9 cellular contexts compared by ENCODE assay signal in genomic region chr9:120891255-120891954, GRCh38. TPM values are rescaled to one million over a fixed set of nuclear protein-coding genes. Genes with fewer than 3 reads are reported as not detected.
DNase-seq lines count a peak whose midpoint lies in the region; ATAC-seq and TF ChIP-seq lines count a peak whose summit lies in the region.
"Had no signal": no experiment of that assay in that cellular context is flagged by ENCODE, and none has a peak within 500 bp of the region (broad histone marks: within the 10 kb centered on the region; RNA-seq: fewer than 3 reads in every experiment).

No MANE protein-coding gene starts in this region.

- H3K9me3 ChIP-seq in CD8-positive, alpha-beta T cell (ENCODE audit: low read length), result no peaks in the 10 kb centered on the region
- H3K9me3 ChIP-seq in SJCRH30 (replicated peaks), result no peaks in the 10 kb centered on the region

- CTCF ChIA-PET in CD8-positive, alpha-beta T cell (lab: Charles Lee), result interaction anchor here (1.0 to 7.3 kb wide), 10 partner anchors 12 to 45 kb away, joined by 3 to 39 read pairs (median 5); no protein-coding TSS in a partner anchor

- H3K4me3 ChIP-seq in CD8-positive, alpha-beta T cell (ENCODE audit: low read depth, low read length), result peak overlapping the region; percentile 10
- no peak overlapping the region for H3K4me3 ChIP-seq in SJCRH30

- peaks cover 59% of the 10 kb centered on the region for H3K4me1 Mint-ChIP-seq in CD8-positive, alpha-beta T cell (ENCODE audit: low read depth)
- H3K4me1 Mint-ChIP-seq in naive thymus-derived CD8-positive, alpha-beta T cell, result peaks cover 29 to 82% (median 69%) of the 10 kb centered on the region in 4 donors

- no peak for TF ChIP-seq CTCF in CD8-positive, alpha-beta T cell (IDR thresholded peaks at IDR 0.05)

- no peaks in the 10 kb centered on the region for H3K9me3 Mint-ChIP-seq in CD8-positive, alpha-beta T cell
- peaks cover 0 to 8% (median 0%) of the 10 kb centered on the region in 9 donors for H3K9me3 Mint-ChIP-seq in naive thymus-derived CD8-positive, alpha-beta T cell

- H3K27ac Mint-ChIP-seq in CD8-positive, alpha-beta T cell, result peak overlapping the region; percentile 99
- peak overlapping the region; percentile 90 to 99 (median 98) for H3K27ac Mint-ChIP-seq in naive thymus-derived CD8-positive, alpha-beta T cell

- H3K27ac ChIP-seq in CD8-positive, alpha-beta T cell (ENCODE audit: low read depth, low read length), result peak overlapping the region; percentile 68
- peak overlapping the region; percentile 51 for H3K27ac ChIP-seq in SJCRH30

- H3K4me1 ChIP-seq in CD8-positive, alpha-beta T cell (ENCODE audit: insufficient read depth, low read length), result peaks cover 67% of the 10 kb centered on the region
- H3K4me1 ChIP-seq in SJCRH30, result peaks cover 25% of the 10 kb centered on the region

- peak overlapping the region; percentile 20 for H3K4me3 Mint-ChIP-seq in CD8-positive, alpha-beta T cell
- H3K4me3 Mint-ChIP-seq in naive thymus-derived CD8-positive, alpha-beta T cell, result peak overlapping the region; percentile 58 to 83 (median 76)

- peak in 6 of 7 experiments; percentile 52 to 81 (median 73) for DNase-seq in CD8-positive, alpha-beta T cell
- peak; percentile 38 to 44 for DNase-seq in SJCRH30
- peak; percentile 86 for DNase-seq in activated effector memory CD4-positive, alpha-beta T cell treated with anti-CD3 and anti-CD28 coated beads, Interleukin-2, amount 50 U/mL, for 16 hours
- DNase-seq in naive thymus-derived CD8-positive, alpha-beta T cell, result peak in 7 of 10 donors; percentile 44 to 80 (median 51)
- no peak for DNase-seq in iPS-NIHi11 (ENCODE audit: low spot score)
- DNase-seq: islet precursor cell had no signal

- H3K27me3 ChIP-seq in CD8-positive, alpha-beta T cell (ENCODE audit: insufficient read depth, low read length), result no peaks in the 10 kb centered on the region
- H3K27me3 ChIP-seq in SJCRH30, result no peaks in the 10 kb centered on the region

- no peak for TF ChIP-seq POLR2A in GM18505 (IDR thresholded peaks at IDR 0.05; ENCODE audit: borderline replicate concordance, extremely low read depth, insufficient read depth, insufficient read length)

- no peaks in the 10 kb centered on the region for H3K27me3 Mint-ChIP-seq in CD8-positive, alpha-beta T cell (ENCODE audit: low read depth)
- no peaks in the 10 kb centered on the region for H3K27me3 Mint-ChIP-seq in naive thymus-derived CD8-positive, alpha-beta T cell

- POLR2A ChIA-PET in CD8-positive, alpha-beta T cell (lab: Charles Lee), result interaction anchor here (1.0 to 38.7 kb wide), 8 partner anchors 7 to 310 kb away, joined by 3 to 1009 read pairs (median 8); partner anchors contain the start of genes PHF19, RAB14 and TRAF1
- POLR2A ChIA-PET in naive thymus-derived CD8-positive, alpha-beta T cell (lab: Charles Lee), result interaction anchor here (4.1 to 45.2 kb wide), 5 partner anchors 8 to 33 kb away, joined by 25 to 1842 read pairs (median 252); partner anchors contain the start of genes PHF19 and TRAF1

- intact Hi-C loops in CD8-positive, alpha-beta T cell (cut with DNase I, micrococcal nuclease), result loop anchor here in 1 of 2 experiments (2.0 to 5.0 kb wide), 2 partner anchors 15 to 36 kb away; partner anchors contain the start of genes PHF19 and TRAF1

- no peaks in the 10 kb centered on the region for H3K36me3 ChIP-seq in CD8-positive, alpha-beta T cell (ENCODE audit: insufficient read depth, low read length)
- no peaks in the 10 kb centered on the region for H3K36me3 ChIP-seq in SJCRH30

- ATAC-seq in CD8-positive, alpha-beta T cell, result peak; percentile 64
- peak; percentile 44 to 61 for ATAC-seq in naive thymus-derived CD8-positive, alpha-beta T cell
- no peak for ATAC-seq in GM19452 (IDR thresholded peaks at IDR 0.05; ENCODE audit: unreplicated experiment)
- no peak for ATAC-seq in GM18505 (IDR thresholded peaks at IDR 0.05; ENCODE audit: unreplicated experiment)
- ATAC-seq in GM19463 (IDR thresholded peaks at IDR 0.05; ENCODE audit: unreplicated experiment), result no peak

- H3K36me3 Mint-ChIP-seq in CD8-positive, alpha-beta T cell, result no peaks in the 10 kb centered on the region
- H3K36me3 Mint-ChIP-seq in naive thymus-derived CD8-positive, alpha-beta T cell, result no peaks in the 10 kb centered on the region

RNA-seq across cellular contexts. Expression of gene PHF19, which starts 14.4 kb away (rescaled TPM):
- 10 to 100 TPM; 47.3 to 48.5 TPM for total RNA-seq in CD8-positive, alpha-beta T cell
- total RNA-seq in SJCRH30 (2014; rRNA removed; shearing (Covaris generic)), result 20.2 and 24.1 TPM in 2 replicates
- total RNA-seq in naive thymus-derived CD8-positive, alpha-beta T cell, result 100 to 1,000 TPM; 143 to 144 TPM
- polyA plus RNA-seq in naive thymus-derived CD8-positive, alpha-beta T cell, result 10 to 100 TPM in 1 of 3 donors, 1 to 10 TPM in 2; 6.3 to 11.8 (median 9.4) TPM

RNA-seq across cellular contexts. Expression of gene TRAF1, which starts 35.2 kb away (rescaled TPM):
- total RNA-seq in CD8-positive, alpha-beta T cell, result 10 to 100 TPM; 61.2 to 61.7 TPM
- total RNA-seq in SJCRH30 (2014; rRNA removed; shearing (Covaris generic)), result 0.25 and 0.26 TPM in 2 replicates
- total RNA-seq in naive thymus-derived CD8-positive, alpha-beta T cell, result 100 to 1,000 TPM; 125 to 126 TPM
- polyA plus RNA-seq in naive thymus-derived CD8-positive, alpha-beta T cell, result 1 to 10 TPM; 3.7 to 7.0 (median 4.9) TPM

RNA-seq across cellular contexts. Expression of gene PSMD5, which starts 48.7 kb away (rescaled TPM):
- 10 to 100 TPM; 38.5 to 58.2 TPM for total RNA-seq in CD8-positive, alpha-beta T cell
- total RNA-seq in SJCRH30 (2014; rRNA removed; shearing (Covaris generic)), result 49.0 and 54.1 TPM in 2 replicates
- 10 to 100 TPM; 53.0 to 57.9 TPM for total RNA-seq in naive thymus-derived CD8-positive, alpha-beta T cell
- polyA plus RNA-seq in naive thymus-derived CD8-positive, alpha-beta T cell, result 10 to 100 TPM; 13.7 to 23.4 (median 23.3) TPM

Comparison
In these comparisons a context has a peak if more than half of its experiments do, and no peak if none do; other contexts are left out.
1. ATAC-seq: peak in CD8-positive, alpha-beta T cell (single experiment) and naive thymus-derived CD8-positive, alpha-beta T cell (2 of 2); none in GM19452 (single experiment), GM18505 (single experiment) and GM19463 (single experiment).
2. RNA of gene TRAF1, which starts 35.2 kb away (total RNA-seq): 125 to 126 TPM in naive thymus-derived CD8-positive, alpha-beta T cell and 61.2 to 61.7 TPM in CD8-positive, alpha-beta T cell; 0.25 to 0.26 TPM in SJCRH30; every median in the first group is over 10 times any median in the second.